Comparison of ENCODE assay signal across 8 cellular contexts in the genomic region with DNA sequence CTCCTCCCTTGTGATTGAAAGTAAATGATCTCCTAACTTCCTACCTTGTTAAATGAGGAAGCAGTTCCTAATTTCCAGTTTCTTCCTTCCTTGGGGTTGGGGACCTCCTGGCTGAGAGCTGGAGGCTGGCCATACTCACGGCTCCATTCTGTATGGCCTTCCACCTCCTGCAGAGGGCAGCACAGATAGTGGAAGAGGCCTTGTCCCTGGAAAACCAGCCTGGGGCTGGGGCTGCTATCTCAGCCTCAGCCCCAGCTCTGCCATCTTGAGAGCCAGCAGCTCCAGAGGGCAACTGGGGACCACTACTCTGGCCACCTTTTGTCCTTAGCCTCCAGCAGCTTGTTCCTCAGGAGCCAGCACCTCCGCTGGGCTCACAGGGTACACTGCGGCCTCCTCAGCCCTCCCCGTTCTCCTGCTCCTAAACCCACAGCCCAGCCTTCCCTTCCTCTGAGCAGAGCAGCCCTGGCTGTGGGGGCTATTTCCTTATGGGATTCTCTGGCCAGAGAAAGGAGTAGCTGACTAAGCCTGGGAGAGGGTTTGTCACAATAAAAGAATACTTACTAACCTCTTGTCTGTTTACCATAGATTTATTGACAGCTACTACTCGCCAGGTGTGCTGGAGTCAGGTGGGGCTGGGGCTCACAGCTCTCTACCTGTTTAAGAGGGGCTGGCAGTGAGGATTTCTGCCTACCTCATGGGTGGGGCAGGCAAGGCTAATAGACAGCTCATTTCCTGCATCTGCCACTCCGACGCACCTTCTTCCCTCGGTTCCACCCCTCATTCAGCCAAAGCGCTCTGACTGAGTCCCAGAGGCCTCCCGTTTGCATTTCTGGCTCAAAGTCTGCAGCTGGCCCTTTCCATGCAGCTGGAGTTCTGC. TPM values are rescaled to one million over a fixed set of nuclear protein-coding genes. Genes with fewer than 3 reads are reported as not detected.
DNase-seq lines count a peak whose midpoint lies in the region; ATAC-seq, FAIRE-seq and TF ChIP-seq lines count a peak whose summit lies in the region.

No MANE protein-coding gene starts in this region.

- DNase-seq in Ammon's horn (ENCODE audit: low spot score) (peak; percentile 73), H54 (ENCODE audit: insufficient read length, low spot score) (peak; percentile 58), NCI-H446 (lab: John Stamatoyannopoulos, UW) (peak; percentile 35 to 74), dedifferentiated amniotic fluid mesenchymal stem cell (ENCODE audit: extremely low spot score) (peak; percentile 70), lower lobe of right lung (peak; percentile 55)
- peak; percentile 79 for DNase-seq in activated CD4-positive, alpha-beta T cell treated with anti-CD3 and anti-CD28 coated beads for 36 hours
- DNase-seq in stimulated activated CD8-positive, alpha-beta memory T cell treated with anti-CD3 and anti-CD28 coated beads, Interleukin-4, amount 100 ng/mL, for 24 hours (ENCODE audit: low read depth): peak; percentile 38

- peak; percentile 80 for TF ChIP-seq CTCF in lower lobe of right lung (IDR thresholded peaks at IDR 0.05)

- no peak overlapping the region for H3K27ac ChIP-seq in lower lobe of right lung

- H3K36me3 ChIP-seq in lower lobe of right lung: peaks cover 43% of the 10 kb centered on the region

- intact Hi-C loops in activated CD4-positive, alpha-beta T cell treated with anti-CD3 and anti-CD28 coated beads for 36 hours (cut with DNase I, micrococcal nuclease): loop anchor here (1.0 kb wide), 1 partner anchor 198 kb away; no protein-coding TSS in a partner anchor
- intact Hi-C loops in lower lobe of right lung (cut with DNase I): no loop called here

- H3K36me3 Mint-ChIP-seq in activated CD4-positive, alpha-beta T cell treated with anti-CD3 and anti-CD28 coated beads for 36 hours (ENCODE audit: low read depth): no peaks in the 10 kb centered on the region

- no peak for FAIRE-seq in H54 (lab: Jason Lieb, UNC)

- peak; percentile 97 for ATAC-seq in activated CD4-positive, alpha-beta T cell treated with anti-CD3 and anti-CD28 coated beads for 36 hours
- peak; percentile 78 to 80 for ATAC-seq in lower lobe of right lung
- no peak for ATAC-seq in HG02678 (IDR thresholded peaks at IDR 0.05; ENCODE audit: unreplicated experiment)

- H3K27me3 Mint-ChIP-seq in activated CD4-positive, alpha-beta T cell treated with anti-CD3 and anti-CD28 coated beads for 36 hours: no peaks in the 10 kb centered on the region

- no peaks in the 10 kb centered on the region for H3K9me3 Mint-ChIP-seq in activated CD4-positive, alpha-beta T cell treated with anti-CD3 and anti-CD28 coated beads for 36 hours (ENCODE audit: low read depth)

- no peaks in the 10 kb centered on the region for H3K9me3 ChIP-seq in lower lobe of right lung

- H3K4me3 Mint-ChIP-seq in activated CD4-positive, alpha-beta T cell treated with anti-CD3 and anti-CD28 coated beads for 36 hours: no peak overlapping the region

- H3K4me1 Mint-ChIP-seq in activated CD4-positive, alpha-beta T cell treated with anti-CD3 and anti-CD28 coated beads for 36 hours: peaks cover 15% of the 10 kb centered on the region

- POLR2A ChIA-PET in activated CD4-positive, alpha-beta T cell treated with anti-CD3 and anti-CD28 coated beads for 36 hours (lab: Charles Lee): interaction anchor here (0.8 to 1.2 kb wide), 2 partner anchors 120 to 143 kb away, joined by 4 to 7 read pairs; partner anchors contain the start of genes MARCKSL1 and TMEM39B

- CTCF ChIA-PET in activated CD4-positive, alpha-beta T cell treated with anti-CD3 and anti-CD28 coated beads for 36 hours (lab: Charles Lee): interaction anchor here (0.6 to 3.2 kb wide), 47 partner anchors 8 to 350 kb away, joined by 3 to 32 read pairs (median 5); partner anchors contain the start of genes BSDC1, CCDC28B, HDAC1 and IQCC

- no peak for TF ChIP-seq POLR2A in H54 (IDR thresholded peaks at IDR 0.05; ENCODE audit: low read depth, low read length)

- no peaks in the 10 kb centered on the region for H3K27me3 ChIP-seq in lower lobe of right lung (ENCODE audit: low read depth)

- peaks cover 15% of the 10 kb centered on the region for H3K4me1 ChIP-seq in lower lobe of right lung

- H3K27ac Mint-ChIP-seq in activated CD4-positive, alpha-beta T cell treated with anti-CD3 and anti-CD28 coated beads for 36 hours: peak overlapping the region; percentile 8

- no peak overlapping the region for H3K4me3 ChIP-seq in lower lobe of right lung

RNA-seq across cellular contexts. Expression of gene TMEM234, which starts 6.3 kb away (rescaled TPM):
- 1 to 10 TPM; 7.3 to 8.2 TPM for total RNA-seq in activated CD4-positive, alpha-beta T cell treated with anti-CD3 and anti-CD28 coated beads for 36 hours
- 24.5 TPM for total RNA-seq in lower lobe of right lung

RNA-seq across cellular contexts. Expression of gene EIF3I, which starts 6.3 kb away (rescaled TPM):
- 100 to 1,000 TPM; 299 to 349 TPM for total RNA-seq in activated CD4-positive, alpha-beta T cell treated with anti-CD3 and anti-CD28 coated beads for 36 hours
- total RNA-seq in lower lobe of right lung: 99.4 TPM

RNA-seq across cellular contexts. Expression of gene DCDC2B, which starts 7.0 kb away (rescaled TPM):
- not detected for total RNA-seq in activated CD4-positive, alpha-beta T cell treated with anti-CD3 and anti-CD28 coated beads for 36 hours
- total RNA-seq in lower lobe of right lung: 3.2 TPM

RNA-seq across cellular contexts. Expression of gene IQCC, which starts 10.4 kb away (rescaled TPM):
- 1 to 10 TPM; 4.4 to 5.0 TPM for total RNA-seq in activated CD4-positive, alpha-beta T cell treated with anti-CD3 and anti-CD28 coated beads for 36 hours
- total RNA-seq in lower lobe of right lung: 2.0 TPM

RNA-seq across cellular contexts. Expression of gene CCDC28B, which starts 15.5 kb away (rescaled TPM):
- total RNA-seq in activated CD4-positive, alpha-beta T cell treated with anti-CD3 and anti-CD28 coated beads for 36 hours: 10 to 100 TPM; 13.0 to 19.3 TPM
- 3.3 TPM for total RNA-seq in lower lobe of right lung
